Comparison of ENCODE assay signal across 26 cellular contexts in the genomic region with DNA sequence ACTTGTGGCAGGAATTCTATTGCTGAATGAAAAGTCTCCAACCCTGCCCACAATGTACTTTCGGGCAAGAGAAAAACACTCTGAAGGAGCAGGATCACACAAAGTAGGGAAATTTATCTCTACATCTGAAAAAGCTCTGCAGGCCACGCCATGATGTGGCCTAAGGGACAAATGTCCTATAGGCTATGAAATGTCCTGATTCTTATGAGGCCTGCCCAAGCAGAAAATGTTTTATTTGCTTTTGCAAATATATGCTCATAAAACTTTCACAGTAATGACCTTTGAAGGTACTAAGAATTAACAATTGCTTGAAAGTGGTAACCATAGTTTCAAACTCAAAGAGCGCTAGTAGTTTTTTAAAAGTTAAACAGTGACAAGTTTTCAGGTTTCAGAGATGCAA. TPM values are rescaled to one million over a fixed set of nuclear protein-coding genes. Genes with fewer than 3 reads are reported as not detected.
A peak's percentile ranks its signal among the peaks of the same experiment; 100 is the strongest.
DNase-seq lines count a peak whose midpoint lies in the region; ATAC-seq and TF ChIP-seq lines count a peak whose summit lies in the region.
"Had no signal": no experiment of that assay in that cellular context is flagged by ENCODE, and none has a peak within 500 bp of the region (broad histone marks: within the 10 kb centered on the region; RNA-seq: fewer than 3 reads in every experiment).

No MANE protein-coding gene starts in this region.

- H3K36me3 ChIP-seq in PC-3 (ENCODE audit: low read depth, low read length) = no peaks in the 10 kb centered on the region
- H3K36me3 ChIP-seq in endodermal cell (ENCODE audit: control insufficient read depth, insufficient read depth, low read length) = no peaks in the 10 kb centered on the region
- H3K36me3 ChIP-seq: BE2C had no signal

- peaks cover 7 to 8% of the 10 kb centered on the region in 2 donors for H3K27me3 Mint-ChIP-seq in stimulated activated naive B cell treated with anti-CD40 and anti-IgM and Interleukin-4, amounts not matched to agents 10 μg/mL and 1 μg/mL and 100 μg/mL, for 72 hours
- H3K27me3 Mint-ChIP-seq in endodermal cell (ENCODE audit: insufficient read depth) = no peaks in the 10 kb centered on the region
- H3K27me3 Mint-ChIP-seq: CD8-positive, alpha-beta memory T cell had no signal

- no peak overlapping the region for H3K4me2 ChIP-seq in PC-3 (ENCODE audit: low read length)
- H3K4me2 ChIP-seq: A549, BLaER1 had no signal

- CTCF ChIA-PET in PC-3 (lab: Charles Lee) = no interaction called here

- H3K4me1 ChIP-seq in PC-3 (ENCODE audit: insufficient read depth, low read length) (peaks cover 4% of the 10 kb centered on the region; the same call in 1 of the 2 replicates), endodermal cell (ENCODE audit: control insufficient read depth, insufficient read depth, low read length) (no peaks in the 10 kb centered on the region)
- H3K4me1 ChIP-seq: A549, BE2C, BLaER1 had no signal

- 90% methylated on average over 3 of the region's 3 CpGs for WGBS in endodermal cell (ENCODE audit: insufficient coverage in 1 of 2, insufficient read length in 1 of 2), 2 experiments

- H2AFZ ChIP-seq in PC-3 (ENCODE audit: low read length) = no peak overlapping the region

- no peaks in the 10 kb centered on the region for H3K79me2 ChIP-seq in PC-3 (ENCODE audit: low read length)

- no peak overlapping the region for H3K4me3 Mint-ChIP-seq in stimulated activated naive B cell treated with anti-CD40 and anti-IgM and Interleukin-4, amounts not matched to agents 10 μg/mL and 1 μg/mL and 100 μg/mL, for 72 hours
- H3K4me3 Mint-ChIP-seq in endodermal cell = no peak overlapping the region
- H3K4me3 Mint-ChIP-seq: CD14-positive monocyte; CD4-positive, alpha-beta memory T cell; CD4-positive, CD25-positive, alpha-beta regulatory T cell; CD8-positive, alpha-beta memory T cell had no signal

- no peaks in the 10 kb centered on the region for H3K9me2 ChIP-seq in PC-3 (replicated peaks; ENCODE audit: low read length)

- TF ChIP-seq CTCF in PC-3 (conservative IDR thresholded peaks at IDR 0.05; ENCODE audit: low read depth, low read length) (no peak), endodermal cell (conservative IDR thresholded peaks at IDR 0.05) (no peak)

- no peaks in the 10 kb centered on the region for H3K27me3 ChIP-seq in PC-3 (ENCODE audit: low read length)
- H3K27me3 ChIP-seq in endodermal cell (ENCODE audit: control insufficient read depth, insufficient read depth, low read length, poor library complexity, severe bottlenecking) = peaks cover 18% of the 10 kb centered on the region
- H3K27me3 ChIP-seq: BE2C, BLaER1 had no signal

- no peaks in the 10 kb centered on the region for H3K9me3 ChIP-seq in PC-3 (ENCODE audit: low read length)
- H3K9me3 ChIP-seq in endodermal cell (ENCODE audit: control insufficient read depth, low read length) = no peaks in the 10 kb centered on the region
- H3K9me3 ChIP-seq: A549, BE2C, BLaER1 had no signal

- DNase-seq in HT-29 (ENCODE audit: low spot score) (peak; percentile 52), NCI-H526 (lab: John Stamatoyannopoulos, UW) (peak; percentile 61 to 65), PC-3 (no peak), kidney tubule cell (ENCODE audit: low spot score) (no peak), endodermal cell (no peak)
- no peak for DNase-seq in stimulated activated naive B cell treated with anti-CD40 and anti-IgM and Interleukin-4, amounts not matched to agents 10 μg/mL and 1 μg/mL and 100 μg/mL, for 72 hours
- DNase-seq: BE2C; C1 segment of cervical spinal cord; CD4-positive, alpha-beta memory T cell; CD4-positive, CD25-positive, alpha-beta regulatory T cell; CD8-positive, alpha-beta memory T cell; COR-L47; DMS 273 treated with DMSO at 0.1 percent for 48 hours; DMS153; DMS53; DMS79; DND-41; EL; GDM1 had no signal

- no peaks in the 10 kb centered on the region for H3K4me1 Mint-ChIP-seq in stimulated activated naive B cell treated with anti-CD40 and anti-IgM and Interleukin-4, amounts not matched to agents 10 μg/mL and 1 μg/mL and 100 μg/mL, for 72 hours
- H3K4me1 Mint-ChIP-seq in endodermal cell = no peaks in the 10 kb centered on the region
- H3K4me1 Mint-ChIP-seq: CD14-positive monocyte; CD4-positive, alpha-beta memory T cell; CD8-positive, alpha-beta memory T cell had no signal

- BruUV-seq in PC-3 (replicated peaks; lab: Mats Ljungman, UMichigan) = no TSS peak

- no peaks in the 10 kb centered on the region for H4K20me1 ChIP-seq in PC-3 (ENCODE audit: low read length)
- H4K20me1 ChIP-seq: BLaER1 had no signal

- peaks cover 0 to 3% of the 10 kb centered on the region in 2 donors for H3K36me3 Mint-ChIP-seq in stimulated activated naive B cell treated with anti-CD40 and anti-IgM and Interleukin-4, amounts not matched to agents 10 μg/mL and 1 μg/mL and 100 μg/mL, for 72 hours
- H3K36me3 Mint-ChIP-seq in endodermal cell (ENCODE audit: low read depth) = no peaks in the 10 kb centered on the region
- H3K36me3 Mint-ChIP-seq: CD14-positive monocyte had no signal

- no peak overlapping the region for H3K27ac Mint-ChIP-seq in stimulated activated naive B cell treated with anti-CD40 and anti-IgM and Interleukin-4, amounts not matched to agents 10 μg/mL and 1 μg/mL and 100 μg/mL, for 72 hours
- H3K27ac Mint-ChIP-seq in endodermal cell = no peak overlapping the region
- H3K27ac Mint-ChIP-seq: CD14-positive monocyte; CD4-positive, alpha-beta memory T cell; CD4-positive, CD25-positive, alpha-beta regulatory T cell; CD8-positive, alpha-beta memory T cell had no signal

- intact Hi-C loops in PC-3 (cut with micrococcal nuclease) = loop anchor here (1.0 kb wide), 1 partner anchor 24 kb away; no protein-coding TSS in a partner anchor

- peak; percentile 70 for ATAC-seq in PC-3
- no peak for ATAC-seq in stimulated activated naive B cell treated with anti-CD40 and anti-IgM and Interleukin-4, amounts not matched to agents 10 μg/mL and 1 μg/mL and 100 μg/mL, for 72 hours (replicated peaks)
- ATAC-seq: A549, GM12878 had no signal

- H3F3A ChIP-seq in PC-3 (ENCODE audit: low read length, unreplicated experiment) = no peaks in the 10 kb centered on the region

- H3K9ac ChIP-seq in PC-3 (ENCODE audit: low read length) = no peak overlapping the region
- H3K9ac ChIP-seq in endodermal cell (ENCODE audit: extremely low read depth, low read length, poor library complexity, severe bottlenecking) = no peak overlapping the region
- H3K9ac ChIP-seq: BLaER1 had no signal

- POLR2A ChIA-PET in PC-3 (lab: Charles Lee; ENCODE audit: unreplicated experiment) = no interaction called here

- H3K4me3 ChIP-seq in PC-3 (ENCODE audit: low read length) (no peak overlapping the region), endodermal cell (ENCODE audit: low read length) (no peak overlapping the region)
- H3K4me3 ChIP-seq: A549, BLaER1, GM12878 had no signal

- H3K27ac ChIP-seq in PC-3 (ENCODE audit: low read length) (no peak overlapping the region), endodermal cell (ENCODE audit: low read depth, low read length) (no peak overlapping the region)
- H3K27ac ChIP-seq: 22Rv1, A549, BLaER1 had no signal

- no peaks in the 10 kb centered on the region for H3K9me3 Mint-ChIP-seq in stimulated activated naive B cell treated with anti-CD40 and anti-IgM and Interleukin-4, amounts not matched to agents 10 μg/mL and 1 μg/mL and 100 μg/mL, for 72 hours
- no peaks in the 10 kb centered on the region for H3K9me3 Mint-ChIP-seq in endodermal cell
- H3K9me3 Mint-ChIP-seq: CD4-positive, CD25-positive, alpha-beta regulatory T cell; CD8-positive, alpha-beta memory T cell had no signal

RNA-seq across cellular contexts. Expression of gene SYCP2, which starts 31.0 kb away (rescaled TPM):
- total RNA-seq in HT-29 (2014; rRNA removed; shearing (Covaris generic)) = 0.69 and 1.7 TPM in 2 replicates
- 0.86 and 1.8 TPM in 2 replicates for total RNA-seq in PC-3 (2014; rRNA removed)
- 1 to 10 TPM; 1.2 to 1.4 TPM for total RNA-seq in endodermal cell
- 0.43 TPM for polyA plus RNA-seq in endodermal cell (2013, experiment 1 of 2)
- 0.21 TPM for polyA plus RNA-seq in endodermal cell (2013, experiment 2 of 2)

RNA-seq across cellular contexts. Expression of gene PPP1R3D, which starts 37.6 kb away (rescaled TPM):
- 12.3 and 13.9 TPM in 2 replicates for total RNA-seq in HT-29 (2014; rRNA removed; shearing (Covaris generic))
- 5.6 and 6.3 TPM in 2 replicates for total RNA-seq in PC-3 (2014; rRNA removed)
- total RNA-seq in endodermal cell = 1 to 10 TPM; 3.9 to 6.1 TPM
- 3.2 TPM for polyA plus RNA-seq in endodermal cell (2013, experiment 1 of 2)
- polyA plus RNA-seq in endodermal cell (2013, experiment 2 of 2) = 3.3 TPM

RNA-seq across cellular contexts. Expression of gene FAM217B, which starts 37.7 kb away (rescaled TPM):
- total RNA-seq in HT-29 (2014; rRNA removed; shearing (Covaris generic)) = 4.6 and 4.8 TPM in 2 replicates
- total RNA-seq in PC-3 (2014; rRNA removed) (6.3 and 7.2 TPM in 2 replicates), endodermal cell (10 to 100 TPM; 24.4 to 25.1 TPM)
- 21.6 TPM for polyA plus RNA-seq in endodermal cell (2013, experiment 1 of 2)
- polyA plus RNA-seq in endodermal cell (2013, experiment 2 of 2) = 21.7 TPM

RNA-seq across cellular contexts. Expression of gene CDH26, which starts 55.8 kb away (rescaled TPM):
- 0.13 and 0.51 TPM in 2 replicates for total RNA-seq in HT-29 (2014; rRNA removed; shearing (Covaris generic))
- total RNA-seq in PC-3 (2014; rRNA removed) (1.2 and 1.4 TPM in 2 replicates), endodermal cell (1 to 10 TPM in 1 of 2 donors, under 1 TPM in 1; 0.97 to 2.0 TPM)
- 0.32 TPM for polyA plus RNA-seq in endodermal cell (2013, experiment 1 of 2)
- 0.37 TPM for polyA plus RNA-seq in endodermal cell (2013, experiment 2 of 2)
- total RNA-seq: A172, G401 had no signal
- polyA plus RNA-seq: CD8-positive, alpha-beta memory T cell had no signal

Comparison
In these comparisons a context has a peak if more than half of its experiments do, and no peak if none do; other contexts are left out.
1. DNase-seq: peak in HT-29 (single experiment) and NCI-H526 (2 of 2); none in PC-3 (single experiment), stimulated activated naive B cell treated with anti-CD40 and anti-IgM and Interleukin-4, amounts not matched to agents 10 μg/mL and 1 μg/mL and 100 μg/mL, for 72 hours (single experiment), kidney tubule cell (single experiment) and endodermal cell (single experiment).